19 cellular contexts compared by ENCODE assay signal in genomic region chr5:122469520-122469919, GRCh38.
DNase-seq lines count a peak whose midpoint lies in the region; ATAC-seq and TF ChIP-seq lines count a peak whose summit lies in the region.
"Had no signal": no experiment of that assay in that cellular context is flagged by ENCODE, and none has a peak within 500 bp of the region (broad histone marks: within the 10 kb centered on the region; RNA-seq: fewer than 3 reads in every experiment).

No MANE protein-coding gene starts in this region.

- TF ChIP-seq POLR2A in Peyer's patch (IDR thresholded peaks at IDR 0.05) (no peak), transverse colon (IDR thresholded peaks at IDR 0.05) (no peak)

- 48 to 59% methylated on average over 4 of the region's 4 CpGs for WGBS in transverse colon (ENCODE audit: low coverage in 1 of 2), 2 donors

- DNase-seq in Peyer's patch, result peak in 2 of 3 donors; percentile 49 to 61
- DNase-seq in left colon, result no peak
- peak in 1 of 3 donors; percentile 16 for DNase-seq in mucosa of descending colon
- DNase-seq in transverse colon, result no peak
- DNase-seq in foreskin fibroblast, result no peak
- DNase-seq in amygdala (lab: John Stamatoyannopoulos, UW), result no peak
- DNase-seq in NCI-H128 (lab: John Stamatoyannopoulos, UW; ENCODE audit: unreplicated experiment), result no peak
- DNase-seq: Caco-2; CD4-positive, CD25-positive, alpha-beta regulatory T cell; CD8-positive, alpha-beta T cell; DMS153; DND-41; HFFc6 had no signal

- no peaks in the 10 kb centered on the region for H3K9me3 ChIP-seq in Peyer's patch
- H3K9me3 ChIP-seq in mucosa of descending colon, result no peaks in the 10 kb centered on the region
- H3K9me3 ChIP-seq in transverse colon, result no peaks in the 10 kb centered on the region
- H3K9me3 ChIP-seq: BLaER1, Caco-2, HAP-1 had no signal

- intact Hi-C loops in left colon (cut with DNase I, micrococcal nuclease) (no loop called here), mucosa of descending colon (cut with DNase I, micrococcal nuclease) (no loop called here), transverse colon (cut with DNase I; ENCODE audit: low total_unique reads) (no loop called here)

- H3K36me3 ChIP-seq in Peyer's patch (no peaks in the 10 kb centered on the region), mucosa of descending colon (ENCODE audit: low read depth) (no peaks in the 10 kb centered on the region), transverse colon (no peaks in the 10 kb centered on the region)
- H3K36me3 ChIP-seq: BLaER1, HAP-1 had no signal

- H3K4me1 ChIP-seq in Peyer's patch, result peaks cover 0 to 20% (median 0%) of the 10 kb centered on the region in 4 donors
- H3K4me1 ChIP-seq in mucosa of descending colon (ENCODE audit: low read depth), result peaks cover 9% of the 10 kb centered on the region
- peaks cover 7 to 25% (median 10%) of the 10 kb centered on the region in 4 donors for H3K4me1 ChIP-seq in transverse colon
- H3K4me1 ChIP-seq: BLaER1 had no signal

- H3K27ac ChIP-seq in Peyer's patch (peak overlapping the region in 2 of 4 donors; percentile 70 to 76), transverse colon (peak overlapping the region; percentile 7 to 41 (median 29))
- H3K27ac ChIP-seq: 22Rv1, BLaER1, C4-2B had no signal

- peak; percentile 95 for ATAC-seq in left colon
- ATAC-seq in mucosa of descending colon, result peak; percentile 94
- no peak for ATAC-seq in HG02981 (IDR thresholded peaks at IDR 0.05; ENCODE audit: unreplicated experiment)
- ATAC-seq: CD8-positive, alpha-beta T cell; GM23338 had no signal

- in situ Hi-C loops in transverse colon (cut with MboI; ENCODE audit: low pct_ligation_motif_present in 1 of 4, low pct_unique_long_range_greater_than_20kb in 1 of 4, low sequenced_read_pairs in 3 of 4), result no loop called here

- no peak for TF ChIP-seq EP300 in transverse colon (IDR thresholded peaks at IDR 0.05; ENCODE audit: low read depth)

- H3K4me3 ChIP-seq in Peyer's patch, result peak overlapping the region in 1 of 4 donors; percentile 1
- no peak overlapping the region for H3K4me3 ChIP-seq in mucosa of descending colon
- no peak overlapping the region for H3K4me3 ChIP-seq in transverse colon
- H3K4me3 ChIP-seq in foreskin fibroblast (ENCODE audit: low read depth in 1 of 2, low read length in 2 of 2), result no peak overlapping the region
- H3K4me3 ChIP-seq: BLaER1, GM23338, HAP-1 had no signal

- TF ChIP-seq CTCF in Peyer's patch (IDR thresholded peaks at IDR 0.05) (no peak), mucosa of descending colon (IDR thresholded peaks at IDR 0.05) (no peak), transverse colon (IDR thresholded peaks at IDR 0.05) (no peak), foreskin fibroblast (IDR thresholded peaks at IDR 0.05; ENCODE audit: low read depth, low read length) (no peak)

- H3K27me3 ChIP-seq in Peyer's patch (no peaks in the 10 kb centered on the region), transverse colon (no peaks in the 10 kb centered on the region)
- H3K27me3 ChIP-seq: BLaER1 had no signal

Comparison
In these comparisons a context has a peak if more than half of its experiments do, and no peak if none do; other contexts are left out.
1. DNase-seq: peak in Peyer's patch (2 of 3); none in left colon (0 of 2), transverse colon (single experiment), foreskin fibroblast (0 of 2), amygdala (0 of 56) and NCI-H128 (single experiment).